In the genomic region with DNA sequence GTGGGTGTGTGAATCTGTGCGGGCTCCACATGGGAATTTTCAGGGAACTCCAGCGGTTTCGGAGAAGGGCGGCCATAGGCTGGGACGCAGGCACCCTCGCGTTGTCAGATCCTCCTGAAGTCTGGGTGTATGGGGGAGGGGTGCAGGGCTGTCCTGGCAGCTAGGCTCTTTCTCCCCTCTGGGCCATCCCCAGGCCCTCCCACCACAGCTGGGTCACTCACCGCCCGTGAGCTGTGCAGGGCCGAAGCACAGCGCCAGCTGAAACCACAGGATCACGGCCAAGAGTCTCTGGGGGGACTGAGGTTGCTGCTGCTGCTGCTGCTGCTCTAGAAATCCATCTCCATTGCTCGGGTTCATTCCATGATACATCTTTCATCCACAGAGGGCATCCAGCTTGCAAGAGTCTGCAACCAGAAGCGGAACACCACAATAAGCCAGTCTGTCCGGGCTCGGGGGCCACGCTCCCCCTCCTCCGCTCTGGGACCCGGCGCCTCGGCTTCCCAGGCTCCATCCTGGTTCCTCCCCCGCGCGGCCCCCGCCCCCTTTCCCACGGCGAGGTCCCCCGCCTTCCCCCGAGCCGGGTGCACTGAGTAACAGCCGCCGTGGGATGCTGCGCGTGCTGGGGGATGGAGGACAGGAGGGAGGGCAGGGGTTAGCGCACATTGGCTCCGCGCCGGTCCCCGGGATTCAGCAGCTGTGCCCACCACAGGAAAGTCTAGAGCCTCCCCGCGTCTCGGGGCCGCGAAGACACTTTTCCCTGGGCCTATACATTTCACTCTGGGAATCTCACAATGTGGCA, we compare ENCODE assay signal across 8 cellular contexts. TPM values are rescaled to one million over a fixed set of nuclear protein-coding genes. Genes with fewer than 3 reads are reported as not detected.
DNase-seq lines count a peak whose midpoint lies in the region; ATAC-seq and TF ChIP-seq lines count a peak whose summit lies in the region.

No MANE protein-coding gene starts in this region.

- intact Hi-C loops in tibial artery (cut with DNase I; ENCODE audit: low total_unique reads) = no loop called here

- H3K27ac Mint-ChIP-seq in IgD-negative memory B cell (peak overlapping the region in 1 of 3 donors; percentile 77), endodermal cell (no peak overlapping the region)

- H3K36me3 Mint-ChIP-seq in IgD-negative memory B cell = no peaks in the 10 kb centered on the region
- H3K36me3 Mint-ChIP-seq in endodermal cell (ENCODE audit: low read depth) = no peaks in the 10 kb centered on the region

- peak; percentile 26 for DNase-seq in BE2C
- peak; percentile 32 to 38 for DNase-seq in activated CD4-positive, alpha-beta T cell treated with anti-CD3 and anti-CD28 coated beads, Interleukin-2, amount 50 U/mL, for 48 hours
- peak; percentile 80 for DNase-seq in endodermal cell
- DNase-seq in tibial artery = no peak
- DNase-seq in dermis blood vessel endothelial cell = no peak

- H3K36me3 ChIP-seq in BE2C = no peaks in the 10 kb centered on the region
- H3K36me3 ChIP-seq in endodermal cell (ENCODE audit: control insufficient read depth, insufficient read depth, low read length) = no peaks in the 10 kb centered on the region
- no peaks in the 10 kb centered on the region for H3K36me3 ChIP-seq in muscle layer of duodenum (ENCODE audit: control insufficient read depth in 1 of 2, insufficient read depth in 2 of 2, low read length in 2 of 2)
- no peaks in the 10 kb centered on the region for H3K36me3 ChIP-seq in tibial artery

- H3K4me1 ChIP-seq in BE2C (no peaks in the 10 kb centered on the region), endodermal cell (ENCODE audit: control insufficient read depth, insufficient read depth, low read length) (no peaks in the 10 kb centered on the region), muscle layer of duodenum (ENCODE audit: control insufficient read depth in 1 of 2, insufficient read depth in 2 of 2, low read length in 2 of 2) (peaks cover 0 to 17% of the 10 kb centered on the region in 2 donors), tibial artery (peaks cover 0 to 24% (median 18%) of the 10 kb centered on the region in 4 donors)

- H3K4me3 Mint-ChIP-seq in IgD-negative memory B cell (peak overlapping the region; percentile 65 to 91 (median 82)), endodermal cell (peak overlapping the region; percentile 71)

- WGBS in endodermal cell (ENCODE audit: insufficient coverage in 1 of 2, insufficient read length in 1 of 2), 2 experiments = 0 to 1% methylated on average over 12 to 44 of the region's 44 CpGs

- H3K27me3 ChIP-seq in BE2C (peaks cover 64% of the 10 kb centered on the region), endodermal cell (ENCODE audit: control insufficient read depth, insufficient read depth, low read length, poor library complexity, severe bottlenecking) (peaks cover 60% of the 10 kb centered on the region), muscle layer of duodenum (ENCODE audit: low read depth, low read length) (peaks cover 4% of the 10 kb centered on the region), tibial artery (peaks cover 0 to 5% of the 10 kb centered on the region in 2 donors)

- H3K27me3 Mint-ChIP-seq in IgD-negative memory B cell (peaks cover 31% of the 10 kb centered on the region), endodermal cell (ENCODE audit: insufficient read depth) (peaks cover 78% of the 10 kb centered on the region)

- H3K27ac ChIP-seq in endodermal cell (ENCODE audit: low read depth, low read length) (no peak overlapping the region), muscle layer of duodenum (ENCODE audit: low read length) (no peak overlapping the region), tibial artery (no peak overlapping the region)

- H3K9me3 ChIP-seq in BE2C (no peaks in the 10 kb centered on the region), endodermal cell (ENCODE audit: control insufficient read depth, low read length) (no peaks in the 10 kb centered on the region), muscle layer of duodenum (ENCODE audit: control insufficient read depth in 1 of 2, low read length in 2 of 2) (no peaks in the 10 kb centered on the region), tibial artery (no peaks in the 10 kb centered on the region)

- TF ChIP-seq CTCF in BE2C (IDR thresholded peaks at IDR 0.05; ENCODE audit: low read depth, low read length) (no peak), endodermal cell (conservative IDR thresholded peaks at IDR 0.05) (no peak), tibial artery (IDR thresholded peaks at IDR 0.05) (no peak)

- H3K4me3 ChIP-seq in BE2C (ENCODE audit: low read depth, low read length) (peak overlapping the region; percentile 56), endodermal cell (ENCODE audit: low read length) (peak overlapping the region; percentile 89), muscle layer of duodenum (ENCODE audit: low read depth in 1 of 2, low read length in 2 of 2) (peak overlapping the region; percentile 37 to 73), tibial artery (peak overlapping the region; percentile 47 to 60)

- peak overlapping the region; percentile 30 for H3K9ac ChIP-seq in endodermal cell (ENCODE audit: extremely low read depth, low read length, poor library complexity, severe bottlenecking)

- H3K9me3 Mint-ChIP-seq in IgD-negative memory B cell (no peaks in the 10 kb centered on the region), endodermal cell (peaks cover 2% of the 10 kb centered on the region)

- peaks cover 0 to 12% (median 5%) of the 10 kb centered on the region in 3 donors for H3K4me1 Mint-ChIP-seq in IgD-negative memory B cell
- H3K4me1 Mint-ChIP-seq in endodermal cell = peaks cover 17% of the 10 kb centered on the region

- no peak for ATAC-seq in GM18867 (IDR thresholded peaks at IDR 0.05; ENCODE audit: unreplicated experiment)

RNA-seq across cellular contexts. Expression of gene SUSD4, which starts 0.7 kb away (rescaled TPM):
- polyA plus RNA-seq in BE2C (2012; ENCODE audit: insufficient read depth, insufficient read length, low read depth) = 0.42 TPM
- 0.29 TPM for polyA plus RNA-seq in IgD-negative memory B cell
- total RNA-seq in endodermal cell (under 1 TPM; 0.58 to 0.92 TPM), dermis blood vessel endothelial cell (0.05 and 0.17 TPM in 2 replicates)
- 2.3 TPM for polyA plus RNA-seq in endodermal cell (2013, experiment 1 of 2)
- polyA plus RNA-seq in endodermal cell (2013, experiment 2 of 2) = 2.8 TPM

RNA-seq across cellular contexts. Expression of gene CCDC185, which starts 30.0 kb away (rescaled TPM):
- not detected for polyA plus RNA-seq in BE2C (2012; ENCODE audit: insufficient read depth, insufficient read length, low read depth)
- not detected for polyA plus RNA-seq in IgD-negative memory B cell
- total RNA-seq in endodermal cell (not detected), dermis blood vessel endothelial cell (0.17 TPM in 1 of 2 replicates, not detected in the other)
- not detected for polyA plus RNA-seq in endodermal cell (2013, experiment 1 of 2)
- polyA plus RNA-seq in endodermal cell (2013, experiment 2 of 2) = not detected

Comparison
In these comparisons a context has a peak if more than half of its experiments do, and no peak if none do; other contexts are left out.
1. DNase-seq: peak in BE2C (single experiment), activated CD4-positive, alpha-beta T cell treated with anti-CD3 and anti-CD28 coated beads, Interleukin-2, amount 50 U/mL, for 48 hours (2 of 2) and endodermal cell (single experiment); none in tibial artery (0 of 2) and dermis blood vessel endothelial cell (single experiment).
2. Peak in every context shown above with its lines, with median percentiles within 50 percentile points of each other: H3K4me3 ChIP-seq.